24 cellular contexts compared by ENCODE assay signal in genomic region chr6:14456941-14457340, GRCh38.
"Had no signal": no experiment of that assay in that cellular context is flagged by ENCODE, and none has a peak within 500 bp of the region (broad histone marks: within the 10 kb centered on the region; RNA-seq: fewer than 3 reads in every experiment).

No MANE protein-coding gene starts in this region.

- H2AFZ ChIP-seq: hepatocyte had no signal

- DNase-seq: activated B cell treated with CpG ODN at 0.5 μM for 24 hours; activated CD4-positive, alpha-beta memory T cell treated with anti-CD3 and anti-CD28 coated beads, Interleukin-2, amount 10 ng/mL, durations not matched to agents 7 days and 5 days; activated CD4-positive, alpha-beta T cell treated with anti-CD3 and anti-CD28 coated beads for 4 hours; activated gamma-delta T cell; activated naive CD4-positive, alpha-beta T cell treated with anti-CD3 and anti-CD28 coated beads, Interleukin-2, amount 50 U/mL, for 16 hours; activated naive CD8-positive, alpha-beta T cell treated with anti-CD3 and anti-CD28 coated beads, Interleukin-2, amount 50 U/mL, for 24 hours; cortex of kidney; glutamatergic neuron; immature natural killer cell; kidney glomerular epithelial cell; left lung; mammary epithelial cell; pancreas; psoas muscle; stimulated activated CD4-positive, alpha-beta T cell treated with anti-CD3 and anti-CD28 coated beads, Interleukin-4, amount 100 ng/mL, for 4 hours; substantia nigra; T-helper 17 cell; tibial artery had no signal

- H3K27ac ChIP-seq: cardiac muscle cell, hepatocyte, left lung, neutrophil, pancreas, psoas muscle, right atrium auricular region, tibial artery had no signal

- H3K9me3 Mint-ChIP-seq: activated B cell treated with CpG ODN at 0.5 μM for 24 hours; activated CD4-positive, alpha-beta memory T cell treated with anti-CD3 and anti-CD28 coated beads, Interleukin-2, amount 10 ng/mL, durations not matched to agents 7 days and 5 days; activated naive CD8-positive, alpha-beta T cell treated with anti-CD3 and anti-CD28 coated beads, Interleukin-2, amount 50 U/mL, for 24 hours; immature natural killer cell; nephron; stimulated activated naive CD8-positive, alpha-beta T cell treated with anti-CD3 and anti-CD28 coated beads, Interleukin-15, Interleukin-2, amounts not matched to agents 100 ng/mL and 50 ng/mL, for 24 hours had no signal

- H3K36me3 ChIP-seq: cardiac muscle cell, left lung, neutrophil, pancreas, tibial artery had no signal

- H3K27ac Mint-ChIP-seq: activated B cell treated with CpG ODN at 0.5 μM for 24 hours; activated CD4-positive, alpha-beta memory T cell treated with anti-CD3 and anti-CD28 coated beads, Interleukin-2, amount 10 ng/mL, durations not matched to agents 7 days and 5 days; activated naive CD8-positive, alpha-beta T cell treated with anti-CD3 and anti-CD28 coated beads, Interleukin-2, amount 50 U/mL, for 24 hours; immature natural killer cell; stimulated activated naive CD8-positive, alpha-beta T cell treated with anti-CD3 and anti-CD28 coated beads, Interleukin-15, Interleukin-2, amounts not matched to agents 100 ng/mL and 50 ng/mL, for 24 hours; T-helper 17 cell had no signal

- H3K4me1 ChIP-seq: pancreas, psoas muscle had no signal

- H3K9me3 ChIP-seq: left lung, neutrophil, pancreas, psoas muscle, right atrium auricular region, tibial artery had no signal

- H3K4me3 ChIP-seq: cardiac muscle cell, hepatocyte, left lung, pancreas, psoas muscle, right atrium auricular region, tibial artery had no signal

- H3K27me3 ChIP-seq: cardiac muscle cell, hepatocyte, pancreas, right atrium auricular region, tibial artery had no signal

- H3K79me2 ChIP-seq: hepatocyte had no signal

- H3K4me3 Mint-ChIP-seq: activated B cell treated with CpG ODN at 0.5 μM for 24 hours; activated CD4-positive, alpha-beta memory T cell treated with anti-CD3 and anti-CD28 coated beads, Interleukin-2, amount 10 ng/mL, durations not matched to agents 7 days and 5 days; activated naive CD8-positive, alpha-beta T cell treated with anti-CD3 and anti-CD28 coated beads, Interleukin-2, amount 50 U/mL, for 24 hours; nephron; stimulated activated naive CD8-positive, alpha-beta T cell treated with anti-CD3 and anti-CD28 coated beads, Interleukin-15, Interleukin-2, amounts not matched to agents 100 ng/mL and 50 ng/mL, for 24 hours; T-helper 17 cell had no signal

- ATAC-seq: activated naive CD8-positive, alpha-beta T cell treated with anti-CD3 and anti-CD28 coated beads, Interleukin-2, amount 50 U/mL, for 24 hours; left lung; pancreas; T-helper 17 cell had no signal

- H3K4me2 ChIP-seq: hepatocyte had no signal

- H3K27me3 Mint-ChIP-seq: activated B cell treated with CpG ODN at 0.5 μM for 24 hours; activated naive CD8-positive, alpha-beta T cell treated with anti-CD3 and anti-CD28 coated beads, Interleukin-2, amount 50 U/mL, for 24 hours; stimulated activated naive CD8-positive, alpha-beta T cell treated with anti-CD3 and anti-CD28 coated beads, Interleukin-15, Interleukin-2, amounts not matched to agents 100 ng/mL and 50 ng/mL, for 24 hours; T-helper 17 cell had no signal
